Comparison of ENCODE assay signal across 8 cellular contexts in genomic region chr3:50612973-50613851, GRCh38. TPM values are rescaled to one million over a fixed set of nuclear protein-coding genes. Genes with fewer than 3 reads are reported as not detected.
DNase-seq lines count a peak whose midpoint lies in the region; ATAC-seq and TF ChIP-seq lines count a peak whose summit lies in the region.

No MANE protein-coding gene starts in this region.

- peak overlapping the region; percentile 38 for H3K27ac ChIP-seq in effector memory CD4-positive, alpha-beta T cell (ENCODE audit: insufficient read depth, low read length, poor library complexity, severe bottlenecking)

- BruUV-seq in Caco-2 (replicated peaks; lab: Mats Ljungman, UMichigan) = no TSS peak

- no peak for TF ChIP-seq CTCF in Caco-2 (IDR thresholded peaks at IDR 0.05; ENCODE audit: insufficient read depth in 1 of 2, low read depth in 1 of 2, low read length in 1 of 2, severe bottlenecking in 1 of 2, unreplicated experiment in 1 of 2)
- TF ChIP-seq CTCF in osteocyte (IDR thresholded peaks at IDR 0.05) = no peak

- H3K36me3 ChIP-seq in Caco-2 (ENCODE audit: control insufficient read depth, insufficient read depth, low read length) = no peaks in the 10 kb centered on the region
- H3K36me3 ChIP-seq in effector memory CD4-positive, alpha-beta T cell (ENCODE audit: control insufficient read depth, insufficient read depth, low read length) = peaks cover 20% of the 10 kb centered on the region

- no peaks in the 10 kb centered on the region for H3K27me3 ChIP-seq in Caco-2 (replicated peaks; ENCODE audit: control insufficient read depth, insufficient read depth, low read length)
- no peaks in the 10 kb centered on the region for H3K27me3 ChIP-seq in effector memory CD4-positive, alpha-beta T cell (replicated peaks; ENCODE audit: control insufficient read depth, insufficient read depth, low read length, poor library complexity, severe bottlenecking)

- H3K9me3 Mint-ChIP-seq in Caco-2 (ENCODE audit: unreplicated experiment) = no peaks in the 10 kb centered on the region
- H3K9me3 Mint-ChIP-seq in osteocyte (ENCODE audit: unreplicated experiment) = no peaks in the 10 kb centered on the region

- H3K36me3 Mint-ChIP-seq in Caco-2 (ENCODE audit: insufficient read depth, unreplicated experiment) (peaks cover 23% of the 10 kb centered on the region), osteocyte (ENCODE audit: unreplicated experiment) (no peaks in the 10 kb centered on the region)

- POLR2A ChIA-PET in Caco-2 (lab: Charles Lee) = no interaction called here

- CTCF ChIA-PET in Caco-2 (lab: Charles Lee) = interaction anchor here (0.6 to 2.1 kb wide), 6 partner anchors 11 to 71 kb away, joined by 3 to 19 read pairs (median 3); partner anchors contain the start of gene HEMK1

- intact Hi-C loops in Caco-2 (cut with micrococcal nuclease; ENCODE audit: unreplicated experiment) = loop anchor here (5.0 kb wide), 1 partner anchor 261 kb away; the partner anchor contains the start of genes CYB561D2 and NPRL2

- peak overlapping the region; percentile 81 for H3K27ac Mint-ChIP-seq in Caco-2 (ENCODE audit: unreplicated experiment)
- no peak overlapping the region for H3K27ac Mint-ChIP-seq in osteocyte (ENCODE audit: unreplicated experiment)

- peaks cover 11% of the 10 kb centered on the region for H3K4me1 ChIP-seq in Caco-2
- H3K4me1 ChIP-seq in effector memory CD4-positive, alpha-beta T cell (ENCODE audit: control insufficient read depth, insufficient read depth, low read length, poor library complexity, severe bottlenecking) = peaks cover 58% of the 10 kb centered on the region

- DNase-seq in Caco-2 = no peak
- peak; percentile 7 for DNase-seq in RPMI8226
- DNase-seq in effector memory CD4-positive, alpha-beta T cell = no peak
- DNase-seq in osteocyte (ENCODE audit: extremely low spot score, unreplicated experiment) = no peak
- DNase-seq in NCI-H2196 treated with DMSO at 0.1 percent for 48 hours (lab: John Stamatoyannopoulos, UW; ENCODE audit: unreplicated experiment) = no peak
- no peak for DNase-seq in middle frontal gyrus (ENCODE audit: extremely low spot score, low spot score)
- no peak for DNase-seq in NOMO-1 treated with dmso at 0.1 percent for 144 hours (lab: John Stamatoyannopoulos, UW; ENCODE audit: unreplicated experiment)

- H3K4me3 Mint-ChIP-seq in Caco-2 (ENCODE audit: unreplicated experiment) = peak overlapping the region; percentile 83
- peak overlapping the region; percentile 82 for H3K4me3 Mint-ChIP-seq in osteocyte (ENCODE audit: unreplicated experiment)

- H3K4me1 Mint-ChIP-seq in Caco-2 (ENCODE audit: low read depth, unreplicated experiment) (peaks cover 23% of the 10 kb centered on the region), osteocyte (ENCODE audit: unreplicated experiment) (peaks cover 27% of the 10 kb centered on the region)

- no peaks in the 10 kb centered on the region for H3K9me3 ChIP-seq in Caco-2
- H3K9me3 ChIP-seq in effector memory CD4-positive, alpha-beta T cell (ENCODE audit: control insufficient read depth, low read length) = no peaks in the 10 kb centered on the region

- ATAC-seq in HG02759 (IDR thresholded peaks at IDR 0.05; ENCODE audit: unreplicated experiment) = no peak

- peaks cover 4% of the 10 kb centered on the region for H3K27me3 Mint-ChIP-seq in Caco-2 (ENCODE audit: insufficient read depth, unreplicated experiment)
- no peaks in the 10 kb centered on the region for H3K27me3 Mint-ChIP-seq in osteocyte (ENCODE audit: unreplicated experiment)

- no peak overlapping the region for H3K4me3 ChIP-seq in Caco-2 (ENCODE audit: low read depth, low read length)
- H3K4me3 ChIP-seq in effector memory CD4-positive, alpha-beta T cell (ENCODE audit: insufficient read depth, low read depth, low read length, poor library complexity, severe bottlenecking) = peak overlapping the region; percentile 82

RNA-seq across cellular contexts. Expression of gene CISH, which starts 1.6 kb away (rescaled TPM):
- total RNA-seq in Caco-2 (2022) = 2.9 and 3.4 TPM in 2 replicates
- 1.7 and 2.4 TPM in 2 replicates for total RNA-seq in osteocyte

RNA-seq across cellular contexts. Expression of gene MAPKAPK3, which starts 3.7 kb away (rescaled TPM):
- total RNA-seq in Caco-2 (2022) (40.1 and 43.5 TPM in 2 replicates), osteocyte (24.8 and 31.9 TPM in 2 replicates)

RNA-seq across cellular contexts. Expression of gene HEMK1, which starts 43.9 kb away (rescaled TPM):
- 12.6 and 14.3 TPM in 2 replicates for total RNA-seq in Caco-2 (2022)
- total RNA-seq in osteocyte = 19.9 and 23.1 TPM in 2 replicates

RNA-seq across cellular contexts. Expression of gene C3orf18, which starts 45.7 kb away (rescaled TPM):
- total RNA-seq in Caco-2 (2022) (1.6 and 2.1 TPM in 2 replicates), osteocyte (2.2 and 3.9 TPM in 2 replicates)
